ENCODE assay signal across 26 cellular contexts in genomic region chr4:180669637-180670036, GRCh38.
A peak's percentile ranks its signal among the peaks of the same experiment; 100 is the strongest.
DNase-seq lines count a peak whose midpoint lies in the region; TF ChIP-seq lines count a peak whose summit lies in the region.
"Had no signal": no experiment of that assay in that cellular context is flagged by ENCODE, and none has a peak within 500 bp of the region (broad histone marks: within the 10 kb centered on the region; RNA-seq: fewer than 3 reads in every experiment).

No MANE protein-coding gene starts in this region.

- H3K4me3 ChIP-seq in OCI-LY1 (ENCODE audit: low read depth, low read length, poor library complexity, severe bottlenecking) (no peak overlapping the region), choroid plexus epithelial cell (ENCODE audit: low read depth, low read length) (no peak overlapping the region), GM23248 (no peak overlapping the region), smooth muscle cell (no peak overlapping the region)
- H3K4me3 ChIP-seq: body of pancreas, heart left ventricle, sigmoid colon had no signal

- TF ChIP-seq CTCF in OCI-LY1 (IDR thresholded peaks at IDR 0.05; ENCODE audit: low read length) = no peak
- no peak for TF ChIP-seq CTCF in choroid plexus epithelial cell (conservative IDR thresholded peaks at IDR 0.05; ENCODE audit: low read depth, low read length)
- no peak for TF ChIP-seq CTCF in nephron (IDR thresholded peaks at IDR 0.05; ENCODE audit: unreplicated experiment in 3 of 3)
- TF ChIP-seq CTCF in smooth muscle cell (IDR thresholded peaks at IDR 0.05; ENCODE audit: borderline replicate concordance, insufficient read depth, poor library complexity, severe bottlenecking) = no peak

- no peak overlapping the region for H3K4me2 ChIP-seq in OCI-LY1 (ENCODE audit: low read length)
- no peak overlapping the region for H3K4me2 ChIP-seq in GM23248 (ENCODE audit: unreplicated experiment)
- no peak overlapping the region for H3K4me2 ChIP-seq in smooth muscle cell

- no peak overlapping the region for H2AFZ ChIP-seq in OCI-LY1 (ENCODE audit: low read length)
- no peak overlapping the region for H2AFZ ChIP-seq in GM23248
- H2AFZ ChIP-seq in smooth muscle cell (ENCODE audit: low read depth) = no peak overlapping the region
- H2AFZ ChIP-seq: parathyroid adenoma had no signal

- H3K27ac ChIP-seq in OCI-LY1 (ENCODE audit: low read depth, low read length, poor library complexity, severe bottlenecking) (peak overlapping the region; percentile 67), GM23248 (no peak overlapping the region), smooth muscle cell (ENCODE audit: low read depth) (no peak overlapping the region)
- H3K27ac ChIP-seq: body of pancreas, epithelial cell of prostate, heart left ventricle, parathyroid adenoma, sigmoid colon had no signal

- peak overlapping the region in 2 of 3 experiments; percentile 28 to 57 for H3K27ac Mint-ChIP-seq in nephron
- H3K27ac Mint-ChIP-seq: activated CD4-positive, alpha-beta memory T cell treated with anti-CD3 and anti-CD28 coated beads, Interleukin-2, amount 10 ng/mL, durations not matched to agents 7 days and 5 days; activated naive CD8-positive, alpha-beta T cell treated with anti-CD3 and anti-CD28 coated beads for 36 hours; HFFc6; natural killer cell treated with Interleukin-12 subunit alpha and Interleukin-12 subunit beta and Interleukin-15 and Interleukin-18, amount 100 ng/mL, for 72 hours; stimulated activated naive CD8-positive, alpha-beta T cell treated with anti-CD3 and anti-CD28 coated beads, Interleukin-15, Interleukin-2, amounts not matched to agents 100 ng/mL and 50 ng/mL, for 24 hours had no signal

- in situ Hi-C loops in GM23248 (cut with MboI) = no loop called here

- H3K4me1 ChIP-seq in OCI-LY1 (ENCODE audit: insufficient read depth, low read length, severe bottlenecking) = peaks cover 66% of the 10 kb centered on the region
- no peaks in the 10 kb centered on the region for H3K4me1 ChIP-seq in GM23248 (ENCODE audit: insufficient read depth)
- no peaks in the 10 kb centered on the region for H3K4me1 ChIP-seq in smooth muscle cell (ENCODE audit: low read depth)
- H3K4me1 ChIP-seq: parathyroid adenoma had no signal

- peaks cover 4% of the 10 kb centered on the region; the same call in 1 of the 2 replicates for H3K36me3 ChIP-seq in OCI-LY1 (ENCODE audit: insufficient read depth, low read length)
- H3K36me3 ChIP-seq in GM23248 (ENCODE audit: low read depth) = no peaks in the 10 kb centered on the region
- no peaks in the 10 kb centered on the region for H3K36me3 ChIP-seq in smooth muscle cell (ENCODE audit: low read depth)
- H3K36me3 ChIP-seq: heart left ventricle, sigmoid colon had no signal

- H3K9me3 Mint-ChIP-seq in nephron = no peaks in the 10 kb centered on the region
- H3K9me3 Mint-ChIP-seq: activated CD4-positive, alpha-beta memory T cell treated with anti-CD3 and anti-CD28 coated beads, Interleukin-2, amount 10 ng/mL, durations not matched to agents 7 days and 5 days; activated naive CD8-positive, alpha-beta T cell treated with anti-CD3 and anti-CD28 coated beads for 36 hours; HFFc6; natural killer cell treated with Interleukin-12 subunit alpha and Interleukin-12 subunit beta and Interleukin-15 and Interleukin-18, amount 100 ng/mL, for 72 hours; stimulated activated naive CD8-positive, alpha-beta T cell treated with anti-CD3 and anti-CD28 coated beads, Interleukin-15, Interleukin-2, amounts not matched to agents 100 ng/mL and 50 ng/mL, for 24 hours had no signal

- no peak overlapping the region for H3K4me3 Mint-ChIP-seq in nephron
- H3K4me3 Mint-ChIP-seq: activated CD4-positive, alpha-beta memory T cell treated with anti-CD3 and anti-CD28 coated beads, Interleukin-2, amount 10 ng/mL, durations not matched to agents 7 days and 5 days; activated naive CD8-positive, alpha-beta T cell treated with anti-CD3 and anti-CD28 coated beads for 36 hours; HFFc6; natural killer cell treated with Interleukin-12 subunit alpha and Interleukin-12 subunit beta and Interleukin-15 and Interleukin-18, amount 100 ng/mL, for 72 hours; stimulated activated naive CD8-positive, alpha-beta T cell treated with anti-CD3 and anti-CD28 coated beads, Interleukin-15, Interleukin-2, amounts not matched to agents 100 ng/mL and 50 ng/mL, for 24 hours had no signal

- H3F3A ChIP-seq in OCI-LY1 (ENCODE audit: insufficient read depth, low read length) (peaks cover 6% of the 10 kb centered on the region; the same call in 1 of the 2 replicates), GM23248 (ENCODE audit: insufficient read depth) (no peaks in the 10 kb centered on the region), smooth muscle cell (ENCODE audit: low read depth) (no peaks in the 10 kb centered on the region)

- H3K9me2 ChIP-seq in OCI-LY1 (ENCODE audit: low read depth, low read length) = no peaks in the 10 kb centered on the region
- H3K9me2 ChIP-seq in GM23248 (ENCODE audit: insufficient read depth) = no peaks in the 10 kb centered on the region

- 31 to 38% methylated on average over 3 of the region's 3 CpGs for WGBS in GM23248 (ENCODE audit: low coverage in 1 of 2, low lambda C conversion rate in 2 of 2, missing lambda C conversion rate in 2 of 2), 2 experiments
- 69% methylated on average over 3 of the region's 3 CpGs for WGBS in smooth muscle cell (ENCODE audit: low lambda C conversion rate)

- H4K20me1 ChIP-seq in OCI-LY1 (ENCODE audit: insufficient read depth, low read length) (no peaks in the 10 kb centered on the region), GM23248 (ENCODE audit: insufficient read depth) (no peaks in the 10 kb centered on the region), smooth muscle cell (ENCODE audit: low read depth) (no peaks in the 10 kb centered on the region)

- H3K79me2 ChIP-seq in OCI-LY1 (ENCODE audit: insufficient read depth, low read length) (no peaks in the 10 kb centered on the region), GM23248 (ENCODE audit: insufficient read depth) (no peaks in the 10 kb centered on the region), smooth muscle cell (ENCODE audit: low read depth) (no peaks in the 10 kb centered on the region)
- H3K79me2 ChIP-seq: parathyroid adenoma had no signal

- no peak overlapping the region for H3K9ac ChIP-seq in OCI-LY1 (ENCODE audit: low read length)
- H3K9ac ChIP-seq in GM23248 = no peak overlapping the region
- no peak overlapping the region for H3K9ac ChIP-seq in smooth muscle cell (ENCODE audit: low read depth)
- H3K9ac ChIP-seq: parathyroid adenoma had no signal

- no peaks in the 10 kb centered on the region for H3K27me3 Mint-ChIP-seq in nephron (ENCODE audit: low read depth)
- H3K27me3 Mint-ChIP-seq: activated CD4-positive, alpha-beta memory T cell treated with anti-CD3 and anti-CD28 coated beads, Interleukin-2, amount 10 ng/mL, durations not matched to agents 7 days and 5 days; natural killer cell treated with Interleukin-12 subunit alpha and Interleukin-12 subunit beta and Interleukin-15 and Interleukin-18, amount 100 ng/mL, for 72 hours; stimulated activated naive CD8-positive, alpha-beta T cell treated with anti-CD3 and anti-CD28 coated beads, Interleukin-15, Interleukin-2, amounts not matched to agents 100 ng/mL and 50 ng/mL, for 24 hours had no signal

- H3K36me3 Mint-ChIP-seq in nephron (ENCODE audit: low read depth) = no peaks in the 10 kb centered on the region
- H3K36me3 Mint-ChIP-seq: activated naive CD8-positive, alpha-beta T cell treated with anti-CD3 and anti-CD28 coated beads for 36 hours; natural killer cell treated with Interleukin-12 subunit alpha and Interleukin-12 subunit beta and Interleukin-15 and Interleukin-18, amount 100 ng/mL, for 72 hours had no signal

- H3K4me1 Mint-ChIP-seq in nephron = peaks cover 24% of the 10 kb centered on the region
- H3K4me1 Mint-ChIP-seq: activated CD4-positive, alpha-beta memory T cell treated with anti-CD3 and anti-CD28 coated beads, Interleukin-2, amount 10 ng/mL, durations not matched to agents 7 days and 5 days had no signal

- peak; percentile 11 for DNase-seq in HK-2 (ENCODE audit: unreplicated experiment)
- DNase-seq in choroid plexus epithelial cell (ENCODE audit: low read depth) = peak; percentile 73
- no peak for DNase-seq in GM23248
- no peak for DNase-seq in NCI-H1417 treated with DMSO at 0.1 percent for 48 hours (lab: John Stamatoyannopoulos, UW)
- DNase-seq in smooth muscle cell (lab: John Stamatoyannopoulos, UW; ENCODE audit: unreplicated experiment) = no peak
- no peak for DNase-seq in SHP77 treated with DMSO at 0.1 percent for 48 hours (lab: John Stamatoyannopoulos, UW)
- DNase-seq: activated CD4-positive, alpha-beta memory T cell treated with anti-CD3 and anti-CD28 coated beads, Interleukin-2, amount 10 ng/mL, durations not matched to agents 7 days and 5 days; activated CD4-positive, CD25-positive, alpha-beta regulatory T cell treated with anti-CD3 and anti-CD28 coated beads, Interleukin-2, amount 50 U/mL, for 72 hours; activated effector memory CD4-positive, alpha-beta T cell treated with Interleukin-2 at 50 U/mL for 16 hours; activated naive CD8-positive, alpha-beta T cell treated with anti-CD3 and anti-CD28 coated beads for 36 hours; body of pancreas; heart left ventricle; HFFc6; KG1; MV-4-11; NCI-H187; NCI-H345; NCI-H774; sigmoid colon; T-helper 1 cell had no signal

- H3K9me3 ChIP-seq in OCI-LY1 (ENCODE audit: low read length) = 0 out of 2 replicates have a peak, but pooled peaks cover 2% of the 10 kb centered on the region
- H3K9me3 ChIP-seq in GM23248 (ENCODE audit: low read depth) = no peaks in the 10 kb centered on the region
- no peaks in the 10 kb centered on the region for H3K9me3 ChIP-seq in smooth muscle cell (replicated peaks; ENCODE audit: low read depth)
- H3K9me3 ChIP-seq: body of pancreas, heart left ventricle, sigmoid colon had no signal

- H3K27me3 ChIP-seq in OCI-LY1 (ENCODE audit: insufficient read depth, low read length) (no peaks in the 10 kb centered on the region), GM23248 (replicated peaks; ENCODE audit: insufficient read depth) (no peaks in the 10 kb centered on the region), smooth muscle cell (ENCODE audit: low read depth) (no peaks in the 10 kb centered on the region)
- H3K27me3 ChIP-seq: body of pancreas, heart left ventricle, sigmoid colon had no signal

Comparison
In these comparisons a context has a peak if more than half of its experiments do, and no peak if none do; other contexts are left out.
1. DNase-seq: peak in HK-2 (single experiment) and choroid plexus epithelial cell (single experiment); none in GM23248 (single experiment), NCI-H1417 treated with DMSO at 0.1 percent for 48 hours (single experiment), smooth muscle cell (single experiment) and SHP77 treated with DMSO at 0.1 percent for 48 hours (single experiment).